ENCODE assay signal across 1 cellular context in genomic region chr17:9336817-9337216, GRCh38.
TF ChIP-seq lines count a peak whose summit lies in the region.

No MANE protein-coding gene starts in this region.

TF ChIP-seq in GM12878, 131 proteins besides CTCF, POLR2A, EP300 and RAD21 (continued from another document):
- TF ChIP-seq E4F1 (IDR thresholded peaks at IDR 0.05; ENCODE audit: borderline replicate concordance, partially characterized antibody) (no peak), IKZF1 (conservative IDR thresholded peaks at IDR 0.05) (peak; percentile 58), ZNF207 (IDR thresholded peaks at IDR 0.05; ENCODE audit: borderline replicate concordance) (no peak), IKZF2 (IDR thresholded peaks at IDR 0.05) (peak; percentile 81 to 83), SMC3 (IDR thresholded peaks at IDR 0.05; ENCODE audit: borderline replicate concordance, low read length) (no peak), DPF2 (IDR thresholded peaks at IDR 0.05) (peak; percentile 67; the same call in 1 of the 2 replicates), SIX5 (IDR thresholded peaks at IDR 0.05; ENCODE audit: low read depth, low read length, severe bottlenecking) (no peak), RELB (IDR thresholded peaks at IDR 0.05; ENCODE audit: low read depth) (peak; percentile 60), SMAD1 (IDR thresholded peaks at IDR 0.05; ENCODE audit: low read depth, partially characterized antibody) (no peak), ZNF384 (IDR thresholded peaks at IDR 0.05; ENCODE audit: borderline replicate concordance, low read depth, low read length) (no peak)
